ENCODE assay signal across 1 cellular context in genomic region chr20:17681741-17682102, GRCh38.
TF ChIP-seq lines count a peak whose summit lies in the region.

No MANE protein-coding gene starts in this region.

TF ChIP-seq in K562, 482 proteins besides CTCF, POLR2A, EP300 and RAD21 (continued from another document):
- TF ChIP-seq, protein P1, sequence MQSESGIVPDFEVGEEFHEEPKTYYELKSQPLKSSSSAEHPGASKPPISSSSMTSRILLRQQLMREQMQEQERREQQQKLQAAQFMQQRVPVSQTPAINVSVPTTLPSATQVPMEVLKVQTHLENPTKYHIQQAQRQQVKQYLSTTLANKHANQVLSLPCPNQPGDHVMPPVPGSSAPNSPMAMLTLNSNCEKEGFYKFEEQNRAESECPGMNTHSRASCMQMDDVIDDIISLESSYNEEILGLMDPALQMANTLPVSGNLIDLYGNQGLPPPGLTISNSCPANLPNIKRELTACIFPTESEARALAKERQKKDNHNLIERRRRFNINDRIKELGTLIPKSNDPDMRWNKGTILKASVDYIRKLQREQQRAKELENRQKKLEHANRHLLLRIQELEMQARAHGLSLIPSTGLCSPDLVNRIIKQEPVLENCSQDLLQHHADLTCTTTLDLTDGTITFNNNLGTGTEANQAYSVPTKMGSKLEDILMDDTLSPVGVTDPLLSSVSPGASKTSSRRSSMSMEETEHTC (IDR thresholded peaks at IDR 0.05): no peak
- TF ChIP-seq RBM39 (optimal IDR thresholded peaks at IDR 0.05; ENCODE audit: low read depth, low read length): no peak
- TF ChIP-seq JUN (IDR thresholded peaks at IDR 0.05; ENCODE audit: borderline replicate concordance, low read depth, low read length): no peak
- TF ChIP-seq JUN (CRISPR knock-in tag; IDR thresholded peaks at IDR 0.05; ENCODE audit: borderline replicate concordance): no peak
- no peak for TF ChIP-seq HDAC2 (IDR thresholded peaks at IDR 0.05)
- peak; percentile 3; the same call in 1 of the 2 replicates for TF ChIP-seq PHF8 (IDR thresholded peaks at IDR 0.05; ENCODE audit: borderline replicate concordance, low read length)
- peak; percentile 28; the same call in 1 of the 2 replicates for TF ChIP-seq TFAP4 (CRISPR knock-in tag; IDR thresholded peaks at IDR 0.05; ENCODE audit: borderline replicate concordance)
- TF ChIP-seq GATAD2B (IDR thresholded peaks at IDR 0.05; ENCODE audit: borderline replicate concordance): peak; percentile 10; the same call in 1 of the 2 replicates
- TF ChIP-seq NUFIP1 (IDR thresholded peaks at IDR 0.05; ENCODE audit: partially characterized antibody): no peak
- TF ChIP-seq POLR2G (IDR thresholded peaks at IDR 0.05; ENCODE audit: low read depth, low read length): no peak; the same call in 1 of the 2 replicates
- TF ChIP-seq TBL1XR1 (IDR thresholded peaks at IDR 0.05; ENCODE audit: low read length in 2 of 2): no peak
- no peak for TF ChIP-seq ZNF551 (CRISPR knock-in tag; IDR thresholded peaks at IDR 0.05)
